ENCODE assay signal across 1 cellular context in the genomic region with DNA sequence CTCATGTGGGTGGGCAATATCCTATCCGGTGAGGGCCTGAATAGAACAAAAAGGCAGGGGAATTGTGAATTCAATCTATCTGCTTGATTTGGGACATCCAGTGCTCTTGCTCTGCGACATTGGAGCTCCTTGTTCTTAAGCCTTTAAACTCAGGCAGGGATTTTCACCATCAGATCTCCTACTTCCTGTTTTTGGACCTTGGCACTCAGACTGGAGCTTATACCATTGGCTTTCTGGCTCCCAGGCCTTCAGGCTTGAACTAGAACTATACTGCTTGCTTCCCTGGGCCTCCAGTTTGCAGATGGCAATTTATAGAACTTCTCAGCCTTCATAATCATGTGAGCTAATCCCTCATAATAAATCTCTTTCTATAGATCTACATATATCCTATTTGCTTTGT.
TF ChIP-seq lines count a peak whose summit lies in the region.

No MANE protein-coding gene starts in this region.

TF ChIP-seq in H1, 55 proteins besides CTCF, POLR2A, EP300 and RAD21 (continued from another document):
- TF ChIP-seq BACH1 (IDR thresholded peaks at IDR 0.05; ENCODE audit: low read length) (no peak), NANOG (IDR thresholded peaks at IDR 0.05; ENCODE audit: insufficient read depth, low read depth, low read length, poor library complexity, severe bottlenecking) (no peak), RBBP5 (IDR thresholded peaks at IDR 0.05; ENCODE audit: borderline replicate concordance, low read depth, low read length) (no peak)
